Comparison of ENCODE assay signal across 8 cellular contexts in genomic region chr14:50714452-50715073, GRCh38.
A peak's percentile ranks its signal among the peaks of the same experiment; 100 is the strongest.
DNase-seq lines count a peak whose midpoint lies in the region; ATAC-seq and TF ChIP-seq lines count a peak whose summit lies in the region.

No MANE protein-coding gene starts in this region.

- peak; percentile 3 for DNase-seq in NCI-H2196 (lab: John Stamatoyannopoulos, UW; ENCODE audit: unreplicated experiment)
- DNase-seq in NCI-H2196 treated with DMSO at 0.1 percent for 48 hours (lab: John Stamatoyannopoulos, UW; ENCODE audit: unreplicated experiment) = no peak
- peak; percentile 71 for DNase-seq in HCEC 1CT
- peak; percentile 54 for DNase-seq in RKO (ENCODE audit: low spot score)
- peak; percentile 61 for DNase-seq in fibroblast of mammary gland (ENCODE audit: low read depth)
- peak; percentile 9 for DNase-seq in smooth muscle cell of the brain vasculature (ENCODE audit: low read depth, low spot score)
- DNase-seq in activated gamma-delta T cell (lab: John Stamatoyannopoulos, UW) = no peak

- H3K4me3 ChIP-seq in fibroblast of mammary gland (ENCODE audit: control insufficient read depth, low read depth, low read length) = no peak overlapping the region

- no peak for ATAC-seq in HG02642 (IDR thresholded peaks at IDR 0.05; ENCODE audit: poor library complexity, unreplicated experiment)

- peak; percentile 92 for TF ChIP-seq CTCF in fibroblast of mammary gland (conservative IDR thresholded peaks at IDR 0.05; ENCODE audit: control insufficient read depth, insufficient read depth, low read depth, low read length)

Comparison
In these comparisons a context has a peak if more than half of its experiments do, and no peak if none do; other contexts are left out.
1. DNase-seq: peak in NCI-H2196 (single experiment), HCEC 1CT (single experiment), RKO (single experiment), fibroblast of mammary gland (single experiment) and smooth muscle cell of the brain vasculature (single experiment); none in NCI-H2196 treated with DMSO at 0.1 percent for 48 hours (single experiment) and activated gamma-delta T cell (single experiment).